In the genomic region with DNA sequence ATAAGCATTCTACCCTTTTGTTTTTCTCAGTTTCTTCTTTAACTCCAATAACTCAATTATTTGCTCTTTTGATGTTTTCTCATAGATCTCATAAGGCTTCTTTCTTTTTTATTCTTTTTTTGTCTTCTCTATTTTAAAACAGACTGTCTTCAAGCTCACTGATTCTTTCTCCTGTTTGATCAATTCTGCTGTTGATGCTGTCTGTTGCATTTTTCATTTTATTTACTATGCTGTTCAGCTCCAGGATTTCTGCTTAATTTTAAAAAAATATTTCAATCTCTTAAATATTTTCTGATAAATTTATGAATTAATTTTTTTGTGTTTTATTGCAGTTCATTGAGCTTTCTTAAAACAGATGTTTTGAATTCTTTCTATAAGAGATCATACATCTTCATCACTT, we compare ENCODE assay signal across 35 cellular contexts. TPM values are rescaled to one million over a fixed set of nuclear protein-coding genes. Genes with fewer than 3 reads are reported as not detected.
"Had no signal": no experiment of that assay in that cellular context is flagged by ENCODE, and none has a peak within 500 bp of the region (broad histone marks: within the 10 kb centered on the region; RNA-seq: fewer than 3 reads in every experiment).

No MANE protein-coding gene starts in this region.

- DNase-seq: activated effector memory CD4-positive, alpha-beta T cell treated with anti-CD3 and anti-CD28 coated beads, Interleukin-2, amount 50 U/mL, for 16 hours; activated effector memory CD4-positive, alpha-beta T cell treated with Interleukin-2 at 50 U/mL for 16 hours; activated gamma-delta T cell; activated gamma-delta T cell treated with Interleukin-2 at 50 U/mL for 16 hours; activated naive CD4-positive, alpha-beta T cell; activated naive CD4-positive, alpha-beta T cell treated with anti-CD3 and anti-CD28 coated beads for 36 hours; activated naive CD4-positive, alpha-beta T cell treated with anti-CD3 and anti-CD28 coated beads, Interleukin-2, amount 10 ng/mL, durations not matched to agents 7 days and 5 days; activated naive CD4-positive, alpha-beta T cell treated with anti-CD3 and anti-CD28 coated beads, Interleukin-2, amount 50 U/mL, for 16 hours; activated naive CD4-positive, alpha-beta T cell treated with Interleukin-2 at 50 U/mL for 16 hours; activated naive CD8-positive, alpha-beta T cell treated with anti-CD3 and anti-CD28 coated beads for 36 hours; activated naive CD8-positive, alpha-beta T cell treated with anti-CD3 and anti-CD28 coated beads, Interleukin-2, amount 10 ng/mL, durations not matched to agents 7 days and 5 days; activated naive CD8-positive, alpha-beta T cell treated with anti-CD3 and anti-CD28 coated beads, Interleukin-2, amount 50 U/mL, for 24 hours; activated T-cell treated with anti-CD3 and anti-CD28 coated beads, Interleukin-2, amount 50 U/mL, for 24 hours; activated T-cell treated with anti-CD3 and anti-CD28 coated beads, Interleukin-2, amount 50 U/mL, for 4 hours; activated T-cell treated with anti-CD3 and anti-CD28 coated beads, Interleukin-2, amount 50 U/mL, for 48 hours; activated T-cell treated with anti-CD3 and anti-CD28 coated beads, Interleukin-2, amount 50 U/mL, for 72 hours; adrenal gland; amniotic stem cell; amygdala; anterior cingulate cortex; aorta; body of pancreas; brain microvascular endothelial cell; caudate nucleus; central memory CD4-positive, alpha-beta T cell; cerebellar nuclear complex had no signal

- H3K27ac ChIP-seq: adrenal gland, ascending aorta, body of pancreas, brain microvascular endothelial cell, breast epithelium, cardiac muscle cell had no signal

- FAIRE-seq: astrocyte, bronchial epithelial cell had no signal

- H3K27me3 ChIP-seq: adrenal gland, ascending aorta, body of pancreas, brain microvascular endothelial cell, breast epithelium, cardiac muscle cell had no signal

- H3K4me1 ChIP-seq: adrenal gland, ascending aorta, body of pancreas, breast epithelium had no signal

- H3K36me3 ChIP-seq: adrenal gland, ascending aorta, brain microvascular endothelial cell, breast epithelium, cardiac muscle cell had no signal

- H3K4me3 ChIP-seq: adrenal gland, ascending aorta, body of pancreas, breast epithelium, cardiac muscle cell had no signal

- ATAC-seq: activated naive CD4-positive, alpha-beta T cell treated with anti-CD3 and anti-CD28 coated beads, Interleukin-2, amount 50 U/mL, for 72 hours; activated naive CD8-positive, alpha-beta T cell treated with anti-CD3 and anti-CD28 coated beads, Interleukin-2, amount 50 U/mL, for 24 hours; activated T-cell treated with anti-CD3 and anti-CD28 coated beads, Interleukin-2, amount 50 U/mL, for 4 hours; activated T-cell treated with anti-CD3 and anti-CD28 coated beads, Interleukin-2, amount 50 U/mL, for 72 hours; activated T-helper 17 cell treated with anti-CD3 and anti-CD28 coated beads, Interleukin-2, amount 50 U/mL, for 72 hours; body of pancreas had no signal

RNA-seq across cellular contexts. Expression of a gene that starts 48.1 kb away (rescaled TPM):
- total RNA-seq: activated naive CD4-positive, alpha-beta T cell treated with anti-CD3 and anti-CD28 coated beads for 36 hours; activated naive CD4-positive, alpha-beta T cell treated with anti-CD3 and anti-CD28 coated beads, Interleukin-2, amount 50 U/mL, for 72 hours; activated naive CD8-positive, alpha-beta T cell treated with anti-CD3 and anti-CD28 coated beads for 36 hours; activated naive CD8-positive, alpha-beta T cell treated with anti-CD3 and anti-CD28 coated beads, Interleukin-2, amount 10 ng/mL, durations not matched to agents 7 days and 5 days; activated T-cell treated with anti-CD3 and anti-CD28 coated beads, Interleukin-2, amount 50 U/mL, for 4 hours; activated T-cell treated with anti-CD3 and anti-CD28 coated beads, Interleukin-2, amount 50 U/mL, for 72 hours; activated T-helper 1 cell treated with anti-CD3 and anti-CD28 coated beads, Interleukin-12 subunit alpha, Interleukin-12 subunit beta, Interleukin-2, Interleukin-4 antibody, amounts not matched to agents 30 ng/mL and 10 ng/mL and 1 ng/mL, durations not matched to agents 14 hours and 24 hours and 36 hours; activated T-helper 17 cell treated with anti-CD3 and anti-CD28 coated beads, Interleukin-2, amount 50 U/mL, for 72 hours; activated T-helper 2 cell treated with anti-CD3 and anti-CD28 coated beads, Interferon-gamma antibody, Interleukin-2, Interleukin-4, amounts not matched to agents 10 μg/mL and 5 μg/mL and 100 μg/mL, durations not matched to agents 14 hours and 24 hours and 36 hours had no signal
